In genomic region chr2:221965806-221966205, GRCh38 we compare ENCODE assay signal across 13 cellular contexts.
DNase-seq lines count a peak whose midpoint lies in the region; ATAC-seq and TF ChIP-seq lines count a peak whose summit lies in the region.
"Had no signal": no experiment of that assay in that cellular context is flagged by ENCODE, and none has a peak within 500 bp of the region (broad histone marks: within the 10 kb centered on the region; RNA-seq: fewer than 3 reads in every experiment).

No MANE protein-coding gene starts in this region.

- H3K9me3 Mint-ChIP-seq in WTC11: peaks cover 5% of the 10 kb centered on the region; the same call in 1 of the 2 replicates
- H3K9me3 Mint-ChIP-seq: CD14-positive monocyte; CD8-positive, alpha-beta T cell had no signal

- CTCF ChIA-PET in WTC11 (lab: Charles Lee): interaction anchor here (1.0 kb wide), 1 partner anchor 392 kb away, joined by 5 read pairs; no protein-coding TSS in a partner anchor

- no peak overlapping the region; the same call in 1 of the 2 replicates for H3K27ac Mint-ChIP-seq in WTC11
- H3K27ac Mint-ChIP-seq: CD14-positive monocyte; CD8-positive, alpha-beta T cell had no signal

- TF ChIP-seq CTCF in WTC11 (IDR thresholded peaks at IDR 0.05): no peak

- POLR2A ChIA-PET in WTC11 (lab: Charles Lee): no interaction called here

- no peaks in the 10 kb centered on the region for H3K27me3 Mint-ChIP-seq in WTC11 (ENCODE audit: low read depth)

- peak; percentile 1 for DNase-seq in DMS53 (lab: John Stamatoyannopoulos, UW)
- no peak for DNase-seq in DMS53 treated with DMSO at 0.1 percent for 48 hours (lab: John Stamatoyannopoulos, UW; ENCODE audit: unreplicated experiment)
- DNase-seq in NCI-H2227 (lab: John Stamatoyannopoulos, UW; ENCODE audit: unreplicated experiment): peak; percentile 14
- DNase-seq in NCI-H2227 treated with DMSO at 0.1 percent for 48 hours (lab: John Stamatoyannopoulos, UW): no peak
- no peak for DNase-seq in WTC11 (ENCODE audit: low spot score)
- peak; percentile 19 for DNase-seq in retina
- no peak for DNase-seq in SKM-1 (lab: John Stamatoyannopoulos, UW; ENCODE audit: unreplicated experiment)
- DNase-seq in activated CD4-positive, alpha-beta T cell treated with anti-CD3 and anti-CD28 coated beads, Interleukin-2, amount 50 U/mL, for 1 hour: no peak
- DNase-seq: CD8-positive, alpha-beta T cell; COR-L47; DMS153 had no signal

- no peak overlapping the region for H3K4me3 Mint-ChIP-seq in WTC11
- H3K4me3 Mint-ChIP-seq: CD14-positive monocyte; CD8-positive, alpha-beta T cell had no signal

- H3K4me1 Mint-ChIP-seq in WTC11: peaks cover 19% of the 10 kb centered on the region
- H3K4me1 Mint-ChIP-seq: CD14-positive monocyte had no signal

- H3K36me3 Mint-ChIP-seq in WTC11: no peaks in the 10 kb centered on the region
- H3K36me3 Mint-ChIP-seq: CD14-positive monocyte; CD8-positive, alpha-beta T cell had no signal

- ATAC-seq in WTC11: peak; percentile 47
- ATAC-seq: CD8-positive, alpha-beta T cell; GM12878 had no signal

TF ChIP-seq in WTC11, 78 proteins besides CTCF, POLR2A, EP300 and RAD21:
- no peak for TF ChIP-seq ZNF232 (CRISPR knock-in tag; IDR thresholded peaks at IDR 0.05)
- TF ChIP-seq ZNF671 (CRISPR knock-in tag; IDR thresholded peaks at IDR 0.05): no peak
- TF ChIP-seq ZNF423 (CRISPR knock-in tag; IDR thresholded peaks at IDR 0.05): no peak
- no peak for TF ChIP-seq NFYB (CRISPR knock-in tag; conservative IDR thresholded peaks at IDR 0.05; ENCODE audit: low read depth)
- TF ChIP-seq MAX (CRISPR knock-in tag; IDR thresholded peaks at IDR 0.05): no peak
- no peak for TF ChIP-seq NR3C1 (CRISPR knock-in tag; conservative IDR thresholded peaks at IDR 0.05; ENCODE audit: low read depth)
- no peak for TF ChIP-seq SOX15 (CRISPR knock-in tag; IDR thresholded peaks at IDR 0.05)
- no peak for TF ChIP-seq MXD4 (CRISPR knock-in tag; IDR thresholded peaks at IDR 0.05; ENCODE audit: borderline replicate concordance)
- TF ChIP-seq FOXP1 (CRISPR knock-in tag; IDR thresholded peaks at IDR 0.05; ENCODE audit: borderline replicate concordance): no peak
- no peak for TF ChIP-seq ESRRA (CRISPR knock-in tag; IDR thresholded peaks at IDR 0.05; ENCODE audit: borderline replicate concordance)
- no peak for TF ChIP-seq FOXP4 (CRISPR knock-in tag; IDR thresholded peaks at IDR 0.05)
- no peak for TF ChIP-seq IRF1 (CRISPR knock-in tag; IDR thresholded peaks at IDR 0.05)
- no peak for TF ChIP-seq JAZF1 (CRISPR knock-in tag; IDR thresholded peaks at IDR 0.05)
- TF ChIP-seq ZNF121 (CRISPR knock-in tag; IDR thresholded peaks at IDR 0.05): no peak
- TF ChIP-seq, protein P1, sequence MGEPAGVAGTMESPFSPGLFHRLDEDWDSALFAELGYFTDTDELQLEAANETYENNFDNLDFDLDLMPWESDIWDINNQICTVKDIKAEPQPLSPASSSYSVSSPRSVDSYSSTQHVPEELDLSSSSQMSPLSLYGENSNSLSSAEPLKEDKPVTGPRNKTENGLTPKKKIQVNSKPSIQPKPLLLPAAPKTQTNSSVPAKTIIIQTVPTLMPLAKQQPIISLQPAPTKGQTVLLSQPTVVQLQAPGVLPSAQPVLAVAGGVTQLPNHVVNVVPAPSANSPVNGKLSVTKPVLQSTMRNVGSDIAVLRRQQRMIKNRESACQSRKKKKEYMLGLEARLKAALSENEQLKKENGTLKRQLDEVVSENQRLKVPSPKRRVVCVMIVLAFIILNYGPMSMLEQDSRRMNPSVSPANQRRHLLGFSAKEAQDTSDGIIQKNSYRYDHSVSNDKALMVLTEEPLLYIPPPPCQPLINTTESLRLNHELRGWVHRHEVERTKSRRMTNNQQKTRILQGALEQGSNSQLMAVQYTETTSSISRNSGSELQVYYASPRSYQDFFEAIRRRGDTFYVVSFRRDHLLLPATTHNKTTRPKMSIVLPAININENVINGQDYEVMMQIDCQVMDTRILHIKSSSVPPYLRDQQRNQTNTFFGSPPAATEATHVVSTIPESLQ (CRISPR knock-in tag; IDR thresholded peaks at IDR 0.05): no peak
- TF ChIP-seq GABPB1 (CRISPR knock-in tag; IDR thresholded peaks at IDR 0.05): no peak
- no peak for TF ChIP-seq RORB (CRISPR knock-in tag; IDR thresholded peaks at IDR 0.05)
- no peak for TF ChIP-seq HMGXB4 (CRISPR knock-in tag; IDR thresholded peaks at IDR 0.05)

Comparison
In these comparisons a context has a peak if more than half of its experiments do, and no peak if none do; other contexts are left out.
1. DNase-seq: peak in DMS53 (single experiment), NCI-H2227 (single experiment) and retina (single experiment); none in DMS53 treated with DMSO at 0.1 percent for 48 hours (single experiment), NCI-H2227 treated with DMSO at 0.1 percent for 48 hours (single experiment), WTC11 (single experiment), SKM-1 (single experiment) and activated CD4-positive, alpha-beta T cell treated with anti-CD3 and anti-CD28 coated beads, Interleukin-2, amount 50 U/mL, for 1 hour (single experiment).